In the genomic region with DNA sequence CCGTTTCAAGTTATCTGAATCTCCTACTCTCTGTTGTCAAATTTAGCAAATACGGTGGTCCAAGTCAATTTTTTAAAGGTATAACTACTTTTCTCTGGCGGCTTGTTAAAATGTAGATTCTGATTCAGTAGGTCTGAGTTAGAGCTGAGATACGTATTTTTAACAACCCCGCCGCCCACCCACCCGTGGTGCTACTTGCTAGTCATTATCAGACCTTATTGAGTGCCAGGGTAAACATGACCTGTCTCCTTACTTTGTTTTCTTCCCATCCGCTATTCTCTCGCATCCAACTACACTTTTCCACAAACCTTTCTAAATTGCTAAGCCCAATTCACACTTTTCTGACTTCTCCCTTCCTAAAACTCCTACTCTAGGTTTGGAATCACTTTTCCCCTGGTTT, we compare ENCODE assay signal across 9 cellular contexts. TPM values are rescaled to one million over a fixed set of nuclear protein-coding genes. Genes with fewer than 3 reads are reported as not detected.
DNase-seq lines count a peak whose midpoint lies in the region; ATAC-seq and TF ChIP-seq lines count a peak whose summit lies in the region.
"Had no signal": no experiment of that assay in that cellular context is flagged by ENCODE, and none has a peak within 500 bp of the region (broad histone marks: within the 10 kb centered on the region; RNA-seq: fewer than 3 reads in every experiment).

No MANE protein-coding gene starts in this region.

- H3K27ac ChIP-seq in PC-9 (peak overlapping the region; percentile 74), duodenal mucosa (ENCODE audit: low read depth, low read length) (no peak overlapping the region)

- CTCF ChIA-PET in PC-9 (lab: Charles Lee), result no interaction called here

- H4K20me1 ChIP-seq in PC-9 (ENCODE audit: insufficient read depth), result no peaks in the 10 kb centered on the region

- no peaks in the 10 kb centered on the region for H3K27me3 Mint-ChIP-seq in osteocyte (ENCODE audit: unreplicated experiment)

- H3K9ac ChIP-seq in duodenal mucosa (ENCODE audit: low read depth in 1 of 2, low read length in 2 of 2), result peak overlapping the region; percentile 90 to 91

- H3K79me2 ChIP-seq in PC-9 (ENCODE audit: low read depth), result peaks cover 45% of the 10 kb centered on the region

- peak overlapping the region; percentile 93 for H3K4me2 ChIP-seq in PC-9

- H3F3A ChIP-seq in PC-9 (ENCODE audit: insufficient read depth, low read depth), result no peaks in the 10 kb centered on the region; the same call in 1 of the 2 replicates

- peaks cover 36% of the 10 kb centered on the region for H3K4me1 Mint-ChIP-seq in osteocyte (ENCODE audit: unreplicated experiment)

- intact Hi-C loops in PC-9 (cut with micrococcal nuclease; ENCODE audit: unreplicated experiment), result loop anchor here (1.0 kb wide), 2 partner anchors 9 to 55 kb away; a partner anchor contains a TSS

- no peaks in the 10 kb centered on the region for H3K9me3 Mint-ChIP-seq in osteocyte (ENCODE audit: unreplicated experiment)

- H3K27ac Mint-ChIP-seq in osteocyte (ENCODE audit: unreplicated experiment), result peak overlapping the region; percentile 100

- H3K9me3 ChIP-seq in PC-9 (ENCODE audit: insufficient read depth, low read depth), result no peaks in the 10 kb centered on the region
- H3K9me3 ChIP-seq in duodenal mucosa (ENCODE audit: control insufficient read depth in 1 of 2, low read length in 2 of 2), result no peaks in the 10 kb centered on the region

- H2AFZ ChIP-seq in PC-9, result peak overlapping the region; percentile 87

- peaks cover 6% of the 10 kb centered on the region for H3K36me3 Mint-ChIP-seq in osteocyte (ENCODE audit: unreplicated experiment)

- H3K4me1 ChIP-seq in PC-9 (replicated peaks; ENCODE audit: insufficient read depth), result peaks cover 9% of the 10 kb centered on the region
- H3K4me1 ChIP-seq in duodenal mucosa (ENCODE audit: control insufficient read depth in 1 of 2, insufficient read depth in 2 of 2, low read length in 2 of 2), result peaks cover 9 to 15% of the 10 kb centered on the region in 2 donors

- TF ChIP-seq CTCF in PC-9 (conservative IDR thresholded peaks at IDR 0.05) (no peak), osteocyte (IDR thresholded peaks at IDR 0.05) (no peak)

- no peaks in the 10 kb centered on the region for H3K36me3 ChIP-seq in PC-9 (ENCODE audit: low read depth)
- peaks cover 0 to 6% of the 10 kb centered on the region in 2 donors for H3K36me3 ChIP-seq in duodenal mucosa (ENCODE audit: control insufficient read depth in 1 of 2, insufficient read depth in 2 of 2, low read length in 2 of 2)

- POLR2A ChIA-PET in PC-9 (lab: Charles Lee; ENCODE audit: unreplicated experiment), result interaction anchor here (0.6 kb wide), 1 partner anchor 8 kb away, joined by 7 read pairs; a partner anchor contains a TSS

- no peak for ATAC-seq in HG02798 (IDR thresholded peaks at IDR 0.05; ENCODE audit: poor library complexity, unreplicated experiment)

- DNase-seq in ELF-1 (ENCODE audit: low read depth, low spot score) (peak; percentile 19), PC-9 (no peak), osteocyte (ENCODE audit: extremely low spot score, unreplicated experiment) (no peak), GM19238 (ENCODE audit: insufficient read length, low spot score) (no peak), AG08396 (ENCODE audit: low spot score) (no peak), AG08395 (ENCODE audit: low spot score) (no peak)

- H3K27me3 ChIP-seq in PC-9 (ENCODE audit: insufficient read depth, low read depth) (no peaks in the 10 kb centered on the region), duodenal mucosa (ENCODE audit: control insufficient read depth in 1 of 2, insufficient read depth in 2 of 2, low read length in 2 of 2) (no peaks in the 10 kb centered on the region)

- BruUV-seq in PC-9 (replicated peaks; lab: Mats Ljungman, UMichigan), result TSS peak; percentile 55

- H3K9me2 ChIP-seq in PC-9 (ENCODE audit: insufficient read depth), result no peaks in the 10 kb centered on the region

- peak overlapping the region; percentile 91 for H3K4me3 ChIP-seq in PC-9
- peak overlapping the region; percentile 94 to 96 for H3K4me3 ChIP-seq in duodenal mucosa (ENCODE audit: low read depth in 1 of 2, low read length in 2 of 2)

- peak overlapping the region; percentile 93 for H3K4me3 Mint-ChIP-seq in osteocyte (ENCODE audit: unreplicated experiment)

RNA-seq across cellular contexts. Expression of a gene that starts 0.7 kb away (rescaled TPM):
- total RNA-seq in PC-9 (2021) (19.7 and 23.3 TPM in 2 replicates), osteocyte (32.2 and 33.1 TPM in 2 replicates)

RNA-seq across cellular contexts. Expression of a gene that starts 8.5 kb away (rescaled TPM):
- 14.6 and 17.8 TPM in 2 replicates for total RNA-seq in PC-9 (2021)
- total RNA-seq in osteocyte, result 14.7 and 17.0 TPM in 2 replicates

RNA-seq across cellular contexts. Expression of a gene that starts 55.1 kb away (rescaled TPM):
- total RNA-seq in PC-9 (2021) (12.1 and 14.0 TPM in 2 replicates), osteocyte (17.8 and 18.2 TPM in 2 replicates)

RNA-seq across cellular contexts. Expression of a gene that starts 57.7 kb away (rescaled TPM):
- total RNA-seq in PC-9 (2021) (not detected in 2 replicates), osteocyte (not detected in 2 replicates)
- total RNA-seq: T-helper 1 cell treated with Interleukin-12 subunit alpha and Interleukin-12 subunit beta and Interleukin-4 antibody, amounts not matched to agents 30 ng/mL and 1 ng/mL, for 36 hours had no signal
